4 cellular contexts compared by ENCODE assay signal in the genomic region with DNA sequence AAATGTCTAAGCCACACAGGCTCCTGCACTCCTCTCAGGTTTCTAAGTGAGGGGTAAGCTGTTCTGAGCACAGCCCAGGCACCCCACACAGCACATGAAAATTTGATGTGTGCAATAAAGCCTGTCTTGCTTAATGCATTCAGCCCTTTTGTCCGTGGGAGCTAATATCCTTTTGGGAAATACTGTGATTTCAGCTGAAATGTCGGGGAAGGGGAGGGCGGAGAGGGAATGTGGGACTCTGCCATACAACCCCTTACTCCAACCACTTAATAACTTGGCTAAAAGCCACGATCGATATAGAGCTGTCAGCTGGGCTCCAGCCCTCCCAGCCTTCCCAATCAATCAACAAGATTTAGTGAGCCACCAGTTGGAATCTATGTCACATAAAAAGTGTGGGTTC.
"Had no signal": no experiment of that assay in that cellular context is flagged by ENCODE, and none has a peak within 500 bp of the region (broad histone marks: within the 10 kb centered on the region; RNA-seq: fewer than 3 reads in every experiment).

No MANE protein-coding gene starts in this region.

- H3K9me3 Mint-ChIP-seq: H9 had no signal

- H3K27ac Mint-ChIP-seq: GM23338, H9 had no signal

- H3K4me3 Mint-ChIP-seq: GM23338, H9 had no signal

- DNase-seq: H9, HCEC 1CT, IMR-90 had no signal

- H3K4me1 Mint-ChIP-seq: GM23338 had no signal

- H3K4me3 ChIP-seq: GM23338 had no signal
